In genomic region chr4:42628740-42629139, GRCh38 we compare ENCODE assay signal across 14 cellular contexts. TPM values are rescaled to one million over a fixed set of nuclear protein-coding genes. Genes with fewer than 3 reads are reported as not detected.
A peak's percentile ranks its signal among the peaks of the same experiment; 100 is the strongest.
DNase-seq lines count a peak whose midpoint lies in the region; ATAC-seq, FAIRE-seq and TF ChIP-seq lines count a peak whose summit lies in the region.
"Had no signal": no experiment of that assay in that cellular context is flagged by ENCODE, and none has a peak within 500 bp of the region (broad histone marks: within the 10 kb centered on the region; RNA-seq: fewer than 3 reads in every experiment).

No MANE protein-coding gene starts in this region.

- ATAC-seq in CD4-positive, CD25-positive, alpha-beta regulatory T cell (ENCODE audit: low read depth in 2 of 2) = no peak
- no peak for ATAC-seq in natural killer cell

- no peaks in the 10 kb centered on the region for H3K9me3 ChIP-seq in CD4-positive, CD25-positive, alpha-beta regulatory T cell (ENCODE audit: control insufficient read depth in 2 of 2, low read length in 2 of 2)
- H3K9me3 ChIP-seq in colonic mucosa = no peaks in the 10 kb centered on the region
- no peaks in the 10 kb centered on the region for H3K9me3 ChIP-seq in hepatocyte (ENCODE audit: low read depth)
- H3K9me3 ChIP-seq: BE2C had no signal

- H3K36me3 Mint-ChIP-seq in CD4-positive, CD25-positive, alpha-beta regulatory T cell = peaks cover 9% of the 10 kb centered on the region
- no peaks in the 10 kb centered on the region for H3K36me3 Mint-ChIP-seq in natural killer cell
- H3K36me3 Mint-ChIP-seq in activated CD4-positive, alpha-beta memory T cell treated with anti-CD3 and anti-CD28 coated beads for 36 hours = peaks cover 7% of the 10 kb centered on the region

- TF ChIP-seq POLR2A in GM12892 (IDR thresholded peaks at IDR 0.05; ENCODE audit: low read depth, low read length) = no peak

- POLR2A ChIA-PET in activated CD4-positive, alpha-beta memory T cell treated with anti-CD3 and anti-CD28 coated beads for 36 hours (lab: Charles Lee) = interaction anchor here (0.8 to 1.8 kb wide), 3 partner anchors 27 to 44 kb away, joined by 3 to 4 read pairs (median 4); partner anchors contain the start of gene ATP8A1

- H4K20me1 ChIP-seq in hepatocyte (ENCODE audit: insufficient read depth, poor library complexity, severe bottlenecking) = no peaks in the 10 kb centered on the region

- H3K27ac Mint-ChIP-seq in CD4-positive, CD25-positive, alpha-beta regulatory T cell = peak overlapping the region; percentile 94 to 97 (median 97)
- peak overlapping the region; percentile 83 to 87 for H3K27ac Mint-ChIP-seq in natural killer cell
- H3K27ac Mint-ChIP-seq in activated CD4-positive, alpha-beta memory T cell treated with anti-CD3 and anti-CD28 coated beads for 36 hours = no peak overlapping the region

- peaks cover 0 to 4% (median 0%) of the 10 kb centered on the region in 7 donors for H3K9me3 Mint-ChIP-seq in CD4-positive, CD25-positive, alpha-beta regulatory T cell
- H3K9me3 Mint-ChIP-seq in natural killer cell = no peaks in the 10 kb centered on the region
- H3K9me3 Mint-ChIP-seq in activated CD4-positive, alpha-beta memory T cell treated with anti-CD3 and anti-CD28 coated beads for 36 hours = no peaks in the 10 kb centered on the region

- WGBS in hepatocyte (ENCODE audit: low lambda C conversion rate, missing lambda C conversion rate) = 90% methylated on average over 4 of the region's 4 CpGs

- H3K27me3 Mint-ChIP-seq in CD4-positive, CD25-positive, alpha-beta regulatory T cell = no peaks in the 10 kb centered on the region
- no peaks in the 10 kb centered on the region for H3K27me3 Mint-ChIP-seq in natural killer cell (ENCODE audit: low read depth in 2 of 2)
- no peaks in the 10 kb centered on the region for H3K27me3 Mint-ChIP-seq in activated CD4-positive, alpha-beta memory T cell treated with anti-CD3 and anti-CD28 coated beads for 36 hours
- H3K27me3 Mint-ChIP-seq: activated CD4-positive, alpha-beta T cell treated with anti-CD3 and anti-CD28 coated beads, Interleukin-2, amount 10 ng/mL, durations not matched to agents 7 days and 5 days had no signal

- H3K9me2 ChIP-seq in hepatocyte (replicated peaks; ENCODE audit: insufficient read depth) = no peaks in the 10 kb centered on the region

- no peak for TF ChIP-seq CTCF in colonic mucosa (IDR thresholded peaks at IDR 0.05)
- TF ChIP-seq CTCF in natural killer cell (IDR thresholded peaks at IDR 0.05) = no peak
- TF ChIP-seq CTCF in hepatocyte (IDR thresholded peaks at IDR 0.05; ENCODE audit: poor library complexity) = no peak

- H3K4me1 ChIP-seq in CD4-positive, CD25-positive, alpha-beta regulatory T cell (ENCODE audit: control insufficient read depth, insufficient read depth, low read length, poor library complexity, severe bottlenecking) = peaks cover 35% of the 10 kb centered on the region
- H3K4me1 ChIP-seq in colonic mucosa (peaks cover 20% of the 10 kb centered on the region), hepatocyte (ENCODE audit: insufficient read depth) (peaks cover 4% of the 10 kb centered on the region)

- peak overlapping the region; percentile 70 for H3K27ac ChIP-seq in CD4-positive, CD25-positive, alpha-beta regulatory T cell (ENCODE audit: insufficient read depth, low read length, poor library complexity, severe bottlenecking)
- H3K27ac ChIP-seq in colonic mucosa = peak overlapping the region; percentile 46
- no peak overlapping the region for H3K27ac ChIP-seq in hepatocyte
- H3K27ac ChIP-seq: skin epidermis had no signal

- no peak overlapping the region for H3K4me2 ChIP-seq in hepatocyte

- peak; percentile 54 for FAIRE-seq in GM12892 (lab: Jason Lieb, UNC)

- intact Hi-C loops in colonic mucosa (cut with DNase I) = no loop called here
- intact Hi-C loops in natural killer cell (cut with micrococcal nuclease) = loop anchor here (1.0 to 5.0 kb wide), 3 partner anchors 14 to 44 kb away; partner anchors contain the start of gene ATP8A1
- intact Hi-C loops in activated CD4-positive, alpha-beta memory T cell treated with anti-CD3 and anti-CD28 coated beads for 36 hours (cut with micrococcal nuclease) = loop anchor here (1.0 kb wide), 4 partner anchors 13 to 48 kb away; partner anchors contain the start of gene ATP8A1

- no peaks in the 10 kb centered on the region for H3K36me3 ChIP-seq in CD4-positive, CD25-positive, alpha-beta regulatory T cell (ENCODE audit: control insufficient read depth, insufficient read depth, low read length)
- H3K36me3 ChIP-seq in colonic mucosa (no peaks in the 10 kb centered on the region), hepatocyte (replicated peaks; ENCODE audit: insufficient read depth, low read depth) (no peaks in the 10 kb centered on the region)

- CTCF ChIA-PET in activated CD4-positive, alpha-beta memory T cell treated with anti-CD3 and anti-CD28 coated beads for 36 hours (lab: Charles Lee) = no interaction called here

- H3K4me1 Mint-ChIP-seq in CD4-positive, CD25-positive, alpha-beta regulatory T cell = peaks cover 26 to 80% (median 67%) of the 10 kb centered on the region in 4 donors
- peaks cover 69 to 76% of the 10 kb centered on the region in 2 donors for H3K4me1 Mint-ChIP-seq in natural killer cell
- H3K4me1 Mint-ChIP-seq in activated CD4-positive, alpha-beta memory T cell treated with anti-CD3 and anti-CD28 coated beads for 36 hours (ENCODE audit: low read depth) = peaks cover 53% of the 10 kb centered on the region

- no peak overlapping the region for H3K9ac ChIP-seq in colonic mucosa (ENCODE audit: low read depth in 2 of 2, low read length in 2 of 2)

- H3K4me3 ChIP-seq in CD4-positive, CD25-positive, alpha-beta regulatory T cell (ENCODE audit: low read depth, low read length) = no peak overlapping the region
- H3K4me3 ChIP-seq in colonic mucosa (no peak overlapping the region), hepatocyte (no peak overlapping the region)
- H3K4me3 ChIP-seq: skin epidermis had no signal

- DNase-seq in CD4-positive, CD25-positive, alpha-beta regulatory T cell = no peak
- no peak for DNase-seq in GM12892 (ENCODE audit: insufficient read length)
- DNase-seq in colonic mucosa = peak; percentile 68
- DNase-seq in natural killer cell = no peak
- no peak for DNase-seq in activated CD4-positive, alpha-beta memory T cell treated with anti-CD3 and anti-CD28 coated beads for 36 hours
- no peak for DNase-seq in hepatocyte (ENCODE audit: low spot score)
- no peak for DNase-seq in NK-92 treated with Interleukin-12 subunit alpha and Interleukin-12 subunit beta, amount 100 ng/mL, for 24 hours (lab: John Stamatoyannopoulos, UW)
- DNase-seq: activated effector memory CD4-positive, alpha-beta T cell treated with anti-CD3 and anti-CD28 coated beads, Interleukin-2, amount 50 U/mL, for 16 hours; foreskin fibroblast; SHP77; T1000 had no signal

- H2AFZ ChIP-seq in hepatocyte = no peak overlapping the region

- H3K27me3 ChIP-seq in CD4-positive, CD25-positive, alpha-beta regulatory T cell (ENCODE audit: control insufficient read depth, insufficient read depth, low read length) = no peaks in the 10 kb centered on the region
- no peaks in the 10 kb centered on the region for H3K27me3 ChIP-seq in colonic mucosa
- no peaks in the 10 kb centered on the region for H3K27me3 ChIP-seq in hepatocyte
- H3K27me3 ChIP-seq: BE2C had no signal

- H3K79me2 ChIP-seq in hepatocyte = peaks cover 18% of the 10 kb centered on the region

- peak overlapping the region in 3 of 4 donors; percentile 74 to 85 (median 79) for H3K4me3 Mint-ChIP-seq in CD4-positive, CD25-positive, alpha-beta regulatory T cell
- peak overlapping the region; percentile 6 for H3K4me3 Mint-ChIP-seq in natural killer cell
- no peak overlapping the region for H3K4me3 Mint-ChIP-seq in activated CD4-positive, alpha-beta memory T cell treated with anti-CD3 and anti-CD28 coated beads for 36 hours
- H3K4me3 Mint-ChIP-seq: activated CD4-positive, alpha-beta T cell treated with anti-CD3 and anti-CD28 coated beads, Interleukin-2, amount 10 ng/mL, durations not matched to agents 7 days and 5 days had no signal

RNA-seq across cellular contexts. Expression of gene ATP8A1, which starts 28.2 kb away (rescaled TPM):
- 49.9 TPM for total RNA-seq in CD4-positive, CD25-positive, alpha-beta regulatory T cell
- 10 to 100 TPM in 1 of 4 donors, 1 to 10 TPM in 3; 6.3 to 10.1 (median 8.1) TPM for polyA plus RNA-seq in CD4-positive, CD25-positive, alpha-beta regulatory T cell
- 53.0 TPM for polyA plus RNA-seq in GM12892 (2012; ENCODE audit: missing spikeins)
- 10 to 100 TPM; 19.1 to 34.0 TPM for total RNA-seq in colonic mucosa
- 100 to 1,000 TPM in 2 of 3 donors, 10 to 100 TPM in 1; 84.8 to 156 (median 147) TPM for total RNA-seq in natural killer cell
- 10 to 100 TPM; 23.9 to 24.0 TPM for total RNA-seq in activated CD4-positive, alpha-beta memory T cell treated with anti-CD3 and anti-CD28 coated beads for 36 hours
- 42.1 and 52.3 TPM in 2 replicates for total RNA-seq in hepatocyte
- 3.3 and 4.4 TPM in 2 replicates for polyA plus RNA-seq in hepatocyte
